ENCODE assay signal across 18 cellular contexts in the genomic region with DNA sequence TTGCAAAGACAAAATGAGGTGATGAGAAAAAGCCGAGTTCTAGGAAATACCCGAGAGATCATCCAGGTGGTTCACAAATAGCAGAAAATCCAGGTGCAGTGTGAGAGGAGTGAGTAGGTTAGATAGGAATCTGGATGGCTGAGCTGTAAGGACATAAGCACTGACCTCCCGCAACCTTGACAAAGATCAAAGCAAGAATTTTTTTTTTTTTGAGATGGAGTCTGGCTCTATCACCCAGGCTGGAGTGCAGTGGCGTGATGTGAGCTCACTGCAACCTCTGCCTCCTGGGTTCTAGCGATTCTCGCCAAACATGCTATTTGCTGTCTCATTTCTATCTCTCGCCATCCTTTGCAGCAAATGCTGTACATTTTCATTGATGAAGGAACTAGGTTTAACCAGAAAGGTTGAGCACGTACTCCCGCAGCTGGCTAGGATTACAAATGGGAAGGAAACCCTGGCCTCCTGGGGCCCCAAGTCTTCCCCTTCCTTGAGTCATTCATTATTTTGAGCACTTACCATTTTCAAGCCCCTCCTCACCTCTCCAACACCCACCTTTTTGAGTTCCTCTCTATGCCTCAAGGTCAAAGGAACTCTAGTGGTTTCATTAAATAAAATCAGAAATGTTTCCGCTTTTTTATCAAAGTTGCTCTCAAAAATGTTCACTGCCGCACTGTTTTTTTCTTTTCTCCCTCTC. TPM values are rescaled to one million over a fixed set of nuclear protein-coding genes. Genes with fewer than 3 reads are reported as not detected.
A peak's percentile ranks its signal among the peaks of the same experiment; 100 is the strongest.
DNase-seq lines count a peak whose midpoint lies in the region; ATAC-seq, FAIRE-seq and TF ChIP-seq lines count a peak whose summit lies in the region.
"Had no signal": no experiment of that assay in that cellular context is flagged by ENCODE, and none has a peak within 500 bp of the region (broad histone marks: within the 10 kb centered on the region; RNA-seq: fewer than 3 reads in every experiment).

No MANE protein-coding gene starts in this region.

- FAIRE-seq in HepG2 (lab: Jason Lieb, UNC): no peak
- FAIRE-seq: A204.1, G401.6, GM12892 had no signal

- CTCF ChIA-PET in HepG2 (lab: Yijun Ruan, JAX; ENCODE audit: low intra/inter-chr PET ratio, low total read pairs): no interaction called here

- H3K4me3 ChIP-seq in BLaER1 treated with 17β-estradiol and CSF1 and Interleukin-3, amounts not matched to agents 10 nM and 100 nM: peak overlapping the region in 2 of 10 experiments; percentile 4 to 8; a peak in 4 of 20 replicates
- no peak overlapping the region for H3K4me3 ChIP-seq in HUES6 (ENCODE audit: low read depth, low read length)
- no peak overlapping the region for H3K4me3 ChIP-seq in HepG2 (replicated peaks in 1 of 3; ENCODE audit: insufficient read depth in 1 of 3, low read depth in 2 of 3, low read length in 3 of 3)
- no peak overlapping the region for H3K4me3 ChIP-seq in gastroesophageal sphincter
- H3K4me3 ChIP-seq: GM23248, SJSA1 had no signal

- BruUV-seq in HepG2 (replicated peaks; lab: Mats Ljungman, UMichigan): no TSS peak

- peaks cover 0 to 24% (median 0%) of the 10 kb centered on the region in 11 experiments; a peak in 9 of 22 replicates for H4K20me1 ChIP-seq in BLaER1 treated with 17β-estradiol and CSF1 and Interleukin-3, amounts not matched to agents 10 nM and 100 nM
- H4K20me1 ChIP-seq in HepG2 (ENCODE audit: insufficient read depth, low read length): no peaks in the 10 kb centered on the region

- WGBS in HepG2 (ENCODE audit: low lambda C conversion rate): 25% methylated on average over 11 of the region's 11 CpGs
- 55 to 71% methylated on average over 11 of the region's 11 CpGs for WGBS in gastroesophageal sphincter (ENCODE audit: low coverage in 1 of 2), 2 donors

- H3K27me3 ChIP-seq in BLaER1 treated with 17β-estradiol and CSF1 and Interleukin-3, amounts not matched to agents 10 nM and 100 nM: no peaks in the 10 kb centered on the region
- no peaks in the 10 kb centered on the region for H3K27me3 ChIP-seq in HUES6 (ENCODE audit: control insufficient read depth, insufficient read depth, low read length)
- H3K27me3 ChIP-seq in HepG2 (ENCODE audit: control insufficient read depth in 1 of 2, insufficient read depth in 2 of 2, low read length in 2 of 2): no peaks in the 10 kb centered on the region
- peaks cover 34% of the 10 kb centered on the region for H3K27me3 ChIP-seq in gastroesophageal sphincter
- H3K27me3 ChIP-seq: SJSA1 had no signal

- DNase-seq in dermis blood vessel endothelial cell (peak; percentile 8), HepG2 (ENCODE audit: low spot score) (peak; percentile 80), RKO (ENCODE audit: low spot score) (no peak)
- DNase-seq in activated CD4-positive, alpha-beta T cell treated with anti-CD3 and anti-CD28 coated beads for 48 hours: no peak
- DNase-seq: GM23248, Kasumi-1, NCI-H1417 treated with DMSO at 0.1 percent for 48 hours, NCI-H2029, NCI-H510A had no signal

- H3K27ac ChIP-seq in BLaER1 treated with 17β-estradiol and CSF1 and Interleukin-3, amounts not matched to agents 10 nM and 100 nM: peak overlapping the region in 9 of 11 experiments; percentile 2 to 85 (median 65); a peak in 16 of 22 replicates
- H3K27ac ChIP-seq in HUES6 (ENCODE audit: low read depth, low read length) (no peak overlapping the region; the same call in 1 of the 2 replicates), HepG2 (ENCODE audit: extremely low read length, insufficient read depth, low read length) (no peak overlapping the region), gastroesophageal sphincter (no peak overlapping the region)
- H3K27ac ChIP-seq: GM23248, RWPE1, SJSA1 had no signal

- TF ChIP-seq RAD21 in HepG2 (CRISPR knock-in tag; IDR thresholded peaks at IDR 0.05): no peak

- no peak overlapping the region for H2AFZ ChIP-seq in HepG2 (ENCODE audit: low read length)
- H2AFZ ChIP-seq: GM23248 had no signal

- intact Hi-C loops in HepG2 (cut with micrococcal nuclease; ENCODE audit: unreplicated experiment): no loop called here

- TF ChIP-seq POLR2A in HepG2 (IDR thresholded peaks at IDR 0.05; ENCODE audit: insufficient read depth in 1 of 2, low read depth in 2 of 2, low read length in 2 of 2) (no peak), gastroesophageal sphincter (IDR thresholded peaks at IDR 0.05) (no peak)

- POLR2A ChIA-PET in HepG2 (lab: Yijun Ruan, JAX): interaction anchor here (0.7 kb wide), 1 partner anchor 313 kb away, joined by 4 read pairs; no protein-coding TSS in a partner anchor

- TF ChIP-seq EP300 in HepG2 (IDR thresholded peaks at IDR 0.05; ENCODE audit: low read depth in 2 of 2, low read length in 2 of 2): peak in 1 of 2 experiments; percentile 33; a peak in 1 of 4 replicates
- no peak for TF ChIP-seq EP300 in HepG2 (CRISPR knock-in tag; IDR thresholded peaks at IDR 0.05; ENCODE audit: borderline replicate concordance)
- no peak for TF ChIP-seq EP300 in gastroesophageal sphincter (IDR thresholded peaks at IDR 0.05)

- no peaks in the 10 kb centered on the region for H3K79me2 ChIP-seq in HepG2 (ENCODE audit: insufficient read depth, low read length)

- TF ChIP-seq CTCF in HepG2 (CRISPR knock-in tag; IDR thresholded peaks at IDR 0.05): 0 out of 2 replicates have a peak, but pooled peaks have one; percentile 5
- no peak for TF ChIP-seq CTCF in gastroesophageal sphincter (IDR thresholded peaks at IDR 0.05)

- peak overlapping the region; percentile 74 to 87 (median 76) for H3K4me2 ChIP-seq in BLaER1 treated with 17β-estradiol and CSF1 and Interleukin-3, amounts not matched to agents 10 nM and 100 nM
- H3K4me2 ChIP-seq in HepG2 (ENCODE audit: low read depth, low read length): peak overlapping the region; percentile 44

- H3K36me3 ChIP-seq in BLaER1 treated with 17β-estradiol and CSF1 and Interleukin-3, amounts not matched to agents 10 nM and 100 nM: no peaks in the 10 kb centered on the region
- H3K36me3 ChIP-seq in HUES6 (ENCODE audit: control insufficient read depth, insufficient read depth, low read length): no peaks in the 10 kb centered on the region
- H3K36me3 ChIP-seq in HepG2 (replicated peaks in 1 of 2; ENCODE audit: control insufficient read depth in 1 of 2, insufficient read depth in 2 of 2, low read length in 2 of 2): no peaks in the 10 kb centered on the region
- H3K36me3 ChIP-seq in gastroesophageal sphincter: no peaks in the 10 kb centered on the region
- H3K36me3 ChIP-seq: SJSA1 had no signal

- H3K9me3 ChIP-seq in BLaER1 treated with 17β-estradiol and CSF1 and Interleukin-3, amounts not matched to agents 10 nM and 100 nM (replicated peaks in 1 of 11): no peaks in the 10 kb centered on the region
- H3K9me3 ChIP-seq in HUES6 (ENCODE audit: control insufficient read depth, insufficient read depth, low read depth, low read length): peaks cover 20% of the 10 kb centered on the region
- no peaks in the 10 kb centered on the region for H3K9me3 ChIP-seq in HepG2 (ENCODE audit: low read length)
- H3K9me3 ChIP-seq in gastroesophageal sphincter: no peaks in the 10 kb centered on the region

- H3K4me1 ChIP-seq in BLaER1 treated with 17β-estradiol and CSF1 and Interleukin-3, amounts not matched to agents 10 nM and 100 nM: peaks cover 18 to 33% (median 24%) of the 10 kb centered on the region in 10 experiments
- H3K4me1 ChIP-seq in HUES6 (ENCODE audit: control insufficient read depth, insufficient read depth, low read length) (0 out of 2 replicates have a peak, but pooled peaks cover 3% of the 10 kb centered on the region), HepG2 (ENCODE audit: insufficient read depth, low read length) (peaks cover 21% of the 10 kb centered on the region), gastroesophageal sphincter (no peaks in the 10 kb centered on the region)
- H3K4me1 ChIP-seq: SJSA1 had no signal

- in situ Hi-C loops in HepG2 (cut with HindIII; ENCODE audit: extremely low pct_ligation_motif_present, low pct_unique_long_range_greater_than_20kb): no loop called here

- peak overlapping the region in 9 of 11 experiments; percentile 11 to 71 (median 49); a peak in 16 of 22 replicates for H3K9ac ChIP-seq in BLaER1 treated with 17β-estradiol and CSF1 and Interleukin-3, amounts not matched to agents 10 nM and 100 nM
- H3K9ac ChIP-seq in HUES6 (ENCODE audit: low read length): peak overlapping the region; percentile 58
- no peak overlapping the region for H3K9ac ChIP-seq in HepG2 (ENCODE audit: insufficient read depth, low read depth, low read length)
- H3K9ac ChIP-seq: GM23248 had no signal

- ATAC-seq in HepG2 (peak; percentile 78), gastroesophageal sphincter (no peak), HG03457 (IDR thresholded peaks at IDR 0.05; ENCODE audit: unreplicated experiment) (no peak)

TF ChIP-seq in HepG2, 621 proteins besides CTCF, POLR2A, EP300 and RAD21 (continues in another document):
- TF ChIP-seq NCOA2 (CRISPR knock-in tag; IDR thresholded peaks at IDR 0.05) (peak; percentile 46; the same call in 1 of the 2 replicates), GATAD2A (CRISPR knock-in tag; IDR thresholded peaks at IDR 0.05) (peak; percentile 60), TGIF2 (CRISPR knock-in tag; IDR thresholded peaks at IDR 0.05) (no peak), ZNF317 (CRISPR knock-in tag; IDR thresholded peaks at IDR 0.05) (no peak)

RNA-seq across cellular contexts. Expression of a gene that starts 38.8 kb away (rescaled TPM):
- total RNA-seq in dermis blood vessel endothelial cell (2.8 and 3.4 TPM in 2 replicates), HepG2 (2016; rRNA removed; fragmentation: Illumina TruSeq; extraction: Trizol) (0.10 and 0.15 TPM in 2 replicates), gastroesophageal sphincter (1 to 10 TPM in 1 of 4 donors, under 1 TPM in 3; 0.23 to 1.1 (median 0.28) TPM)
- 0.09 TPM in 1 of 2 replicates, not detected in the other for total RNA-seq in HepG2 (2016; cell fraction: cytosol; rRNA removed; fragmentation: Illumina TruSeq; extraction: Trizol; ENCODE audit: low read depth)
- 0.04 and 0.10 TPM in 2 replicates for total RNA-seq in HepG2 (2016; cell fraction: insoluble cytoplasmic fraction; rRNA removed; fragmentation: Illumina TruSeq; extraction: Trizol)
- total RNA-seq in HepG2 (2016; cell fraction: membrane; rRNA removed; fragmentation: Illumina TruSeq; extraction: Trizol): 0.07 TPM in 1 of 2 replicates, not detected in the other
- total RNA-seq in HepG2 (2016; cell fraction: nucleus; rRNA removed; fragmentation: Illumina TruSeq; extraction: Trizol): not detected in 2 replicates
- 0.20 and 0.21 TPM in 2 replicates for polyA plus RNA-seq in HepG2 (2011; rRNA removed)
- 0.23 and 0.40 TPM in 2 replicates for polyA plus RNA-seq in HepG2 (2011; cell fraction: cytosol; rRNA removed)
- polyA plus RNA-seq in HepG2 (2011; cell fraction: nucleus; rRNA removed): 0.07 and 0.08 TPM in 2 replicates
- 0.07 and 0.11 TPM in 2 replicates for polyA plus RNA-seq in HepG2 (2012)
- polyA plus RNA-seq in HepG2 (2016; cell fraction: cytosol; fragmentation: Illumina TruSeq; extraction: Trizol; ENCODE audit: low read depth): 0.02 TPM in 1 of 2 replicates, not detected in the other
- 0.11 and 0.13 TPM in 2 replicates for polyA plus RNA-seq in HepG2 (2016; cell fraction: insoluble cytoplasmic fraction; fragmentation: Illumina TruSeq; extraction: Trizol; ENCODE audit: low read depth)
- polyA plus RNA-seq in HepG2 (2016; cell fraction: membrane; fragmentation: Illumina TruSeq; extraction: Trizol; ENCODE audit: low read depth): 0.07 TPM in 1 of 2 replicates, not detected in the other
- 0.15 TPM in 1 of 2 replicates, not detected in the other for polyA plus RNA-seq in HepG2 (2016; cell fraction: nucleus; fragmentation: Illumina TruSeq; extraction: Trizol; ENCODE audit: insufficient read depth, low read depth)
- polyA minus RNA-seq in HepG2 (2011; rRNA and poly(A)+ RNA removed; ENCODE audit: low replicate concordance): 0.24 TPM in 1 of 2 replicates, not detected in the other
- polyA minus RNA-seq in HepG2 (2011; cell fraction: cytosol; rRNA and poly(A)+ RNA removed): not detected in 2 replicates
- polyA minus RNA-seq in HepG2 (2011; cell fraction: nucleus; rRNA and poly(A)+ RNA removed): 0.12 and 0.13 TPM in 2 replicates
- total RNA-seq: GM23248, SJSA1 had no signal
- polyA plus RNA-seq: GM23248 had no signal

Comparison
In these comparisons a context has a peak if more than half of its experiments do, and no peak if none do; other contexts are left out.
1. H3K27ac ChIP-seq: peak in BLaER1 treated with 17β-estradiol and CSF1 and Interleukin-3, amounts not matched to agents 10 nM and 100 nM (9 of 11); none in HUES6 (single experiment), HepG2 (single experiment) and gastroesophageal sphincter (0 of 4).
2. DNase-seq: peak in dermis blood vessel endothelial cell (single experiment) and HepG2 (single experiment); none in activated CD4-positive, alpha-beta T cell treated with anti-CD3 and anti-CD28 coated beads for 48 hours (single experiment) and RKO (single experiment).